Comparison of ENCODE assay signal across 8 cellular contexts in the genomic region with DNA sequence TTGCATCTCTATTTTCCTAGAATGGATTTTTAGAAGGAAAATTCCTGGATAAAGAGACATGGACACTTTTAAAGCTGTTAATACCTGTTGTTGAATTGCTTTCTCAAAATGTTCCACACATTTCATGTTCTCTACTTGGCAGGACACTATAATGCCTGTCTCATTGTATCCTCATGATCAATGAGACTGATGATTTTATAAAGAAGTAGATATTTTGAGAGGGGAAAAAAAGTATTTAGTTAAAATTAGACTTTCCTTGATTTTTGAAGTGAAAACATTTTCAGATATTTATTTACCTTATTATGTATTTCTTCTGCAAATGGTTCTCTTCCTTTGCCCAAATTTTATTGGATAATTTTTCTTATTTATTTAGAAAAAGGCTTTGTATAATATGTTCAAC.
"Had no signal": no experiment of that assay in that cellular context is flagged by ENCODE, and none has a peak within 500 bp of the region (broad histone marks: within the 10 kb centered on the region; RNA-seq: fewer than 3 reads in every experiment).

No MANE protein-coding gene starts in this region.

- DNase-seq: GDM1, GF-D8 had no signal

- H3K4me3 ChIP-seq: GM12878 had no signal

- FAIRE-seq: G401.6, GM12878, GM12891, GM12892, GM18507, GM19239 had no signal
